9 cellular contexts compared by ENCODE assay signal in the genomic region with DNA sequence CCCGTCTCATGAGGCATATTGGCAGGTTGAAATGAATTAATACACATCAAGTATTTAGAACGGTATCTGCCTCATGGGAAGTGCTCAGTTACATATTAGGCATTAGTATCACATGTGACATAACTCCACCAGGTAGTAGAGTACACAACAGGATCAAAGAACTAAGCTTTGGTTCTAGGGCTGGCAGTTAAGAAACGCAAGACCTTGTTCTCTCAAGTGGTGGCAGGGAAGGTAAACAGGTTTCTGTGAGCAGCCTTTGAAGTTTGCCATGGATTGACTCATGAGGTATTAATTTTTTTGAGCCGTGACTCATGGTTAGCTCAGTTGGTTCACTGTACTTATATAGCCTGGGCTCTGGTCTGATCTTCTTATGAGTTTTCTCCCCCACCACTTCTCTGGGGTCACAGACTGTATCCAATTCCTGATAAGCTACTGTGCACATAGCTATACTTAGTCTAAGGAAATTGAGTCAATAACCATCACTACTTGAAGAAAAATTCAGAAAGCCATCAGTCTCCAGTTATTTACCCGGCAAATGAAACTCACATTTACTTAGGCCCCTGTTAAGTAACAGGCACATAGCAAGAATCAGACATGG.
DNase-seq lines count a peak whose midpoint lies in the region; ATAC-seq and TF ChIP-seq lines count a peak whose summit lies in the region.
"Had no signal": no experiment of that assay in that cellular context is flagged by ENCODE, and none has a peak within 500 bp of the region (broad histone marks: within the 10 kb centered on the region; RNA-seq: fewer than 3 reads in every experiment).

No MANE protein-coding gene starts in this region.

- H3K4me1 ChIP-seq in CD4-positive, alpha-beta memory T cell (ENCODE audit: insufficient read depth, low read length) = peaks cover 13% of the 10 kb centered on the region
- no peaks in the 10 kb centered on the region for H3K4me1 ChIP-seq in left lung

- CTCF ChIA-PET in CD4-positive, alpha-beta memory T cell (lab: Charles Lee; ENCODE audit: partially characterized antibody) = interaction anchor here (1.0 to 1.4 kb wide), 4 partner anchors 10 to 85 kb away, joined by 4 to 7 read pairs (median 4); no protein-coding TSS in a partner anchor
- CTCF ChIA-PET in activated naive CD4-positive, alpha-beta T cell treated with anti-CD3 and anti-CD28 coated beads, Interleukin-2, amount 10 ng/mL, durations not matched to agents 7 days and 5 days (lab: Charles Lee) = interaction anchor here (0.6 kb wide), 2 partner anchors 118 to 356 kb away, joined by 3 read pairs; no protein-coding TSS in a partner anchor

- H3K27ac Mint-ChIP-seq in CD4-positive, alpha-beta memory T cell = peak overlapping the region in 4 of 7 donors; percentile 19 to 49 (median 33)
- no peak overlapping the region for H3K27ac Mint-ChIP-seq in activated naive CD4-positive, alpha-beta T cell treated with anti-CD3 and anti-CD28 coated beads, Interleukin-2, amount 10 ng/mL, durations not matched to agents 7 days and 5 days

- no peaks in the 10 kb centered on the region for H3K27me3 Mint-ChIP-seq in CD4-positive, alpha-beta memory T cell
- no peaks in the 10 kb centered on the region for H3K27me3 Mint-ChIP-seq in activated naive CD4-positive, alpha-beta T cell treated with anti-CD3 and anti-CD28 coated beads, Interleukin-2, amount 10 ng/mL, durations not matched to agents 7 days and 5 days

- no peak overlapping the region for H3K4me3 ChIP-seq in CD4-positive, alpha-beta memory T cell (ENCODE audit: low read length in 2 of 2)
- no peak overlapping the region for H3K4me3 ChIP-seq in left lung

- H3K4me3 Mint-ChIP-seq in CD4-positive, alpha-beta memory T cell = no peak overlapping the region
- H3K4me3 Mint-ChIP-seq in activated naive CD4-positive, alpha-beta T cell treated with anti-CD3 and anti-CD28 coated beads, Interleukin-2, amount 10 ng/mL, durations not matched to agents 7 days and 5 days = no peak overlapping the region

- intact Hi-C loops in CD4-positive, alpha-beta memory T cell (cut with micrococcal nuclease) = loop anchor here (5.0 kb wide), 3 partner anchors 85 to 165 kb away; a partner anchor contains a TSS
- intact Hi-C loops in left lung (cut with DNase I) = no loop called here

- H3K4me1 Mint-ChIP-seq in CD4-positive, alpha-beta memory T cell = peaks cover 11 to 21% (median 15%) of the 10 kb centered on the region in 4 donors
- H3K4me1 Mint-ChIP-seq in activated naive CD4-positive, alpha-beta T cell treated with anti-CD3 and anti-CD28 coated beads, Interleukin-2, amount 10 ng/mL, durations not matched to agents 7 days and 5 days = peaks cover 14% of the 10 kb centered on the region

- POLR2A ChIA-PET in CD4-positive, alpha-beta memory T cell (lab: Charles Lee; ENCODE audit: partially characterized antibody) = interaction anchor here (0.8 to 1.8 kb wide), 4 partner anchors 85 to 163 kb away, joined by 4 to 11 read pairs (median 4); a partner anchor contains a TSS

- no peak for TF ChIP-seq CTCF in left lung (IDR thresholded peaks at IDR 0.05)

- H3K9me3 ChIP-seq in CD4-positive, alpha-beta memory T cell (ENCODE audit: control insufficient read depth in 1 of 2, low read length in 2 of 2) = no peaks in the 10 kb centered on the region
- H3K9me3 ChIP-seq in left lung = no peaks in the 10 kb centered on the region

- H3K36me3 ChIP-seq in CD4-positive, alpha-beta memory T cell (ENCODE audit: insufficient read depth, low read length) = no peaks in the 10 kb centered on the region
- no peaks in the 10 kb centered on the region for H3K36me3 ChIP-seq in left lung

- H3K27me3 ChIP-seq in CD4-positive, alpha-beta memory T cell (ENCODE audit: insufficient read depth, low read length) = no peaks in the 10 kb centered on the region
- H3K27me3 ChIP-seq in left lung = no peaks in the 10 kb centered on the region

- ATAC-seq in left lung (peak; percentile 95), HG02973 (IDR thresholded peaks at IDR 0.05; ENCODE audit: unreplicated experiment) (no peak), GM21717 (IDR thresholded peaks at IDR 0.05; ENCODE audit: unreplicated experiment) (no peak)

- H3K9me3 Mint-ChIP-seq in CD4-positive, alpha-beta memory T cell = peaks cover 0 to 3% (median 0%) of the 10 kb centered on the region in 8 donors
- peaks cover 4% of the 10 kb centered on the region for H3K9me3 Mint-ChIP-seq in activated naive CD4-positive, alpha-beta T cell treated with anti-CD3 and anti-CD28 coated beads, Interleukin-2, amount 10 ng/mL, durations not matched to agents 7 days and 5 days

- H3K27ac ChIP-seq in CD4-positive, alpha-beta memory T cell (ENCODE audit: low read depth, low read length) = no peak overlapping the region
- peak overlapping the region in 1 of 2 donors; percentile 45 for H3K27ac ChIP-seq in left lung

- H3K36me3 Mint-ChIP-seq in CD4-positive, alpha-beta memory T cell = no peaks in the 10 kb centered on the region
- peaks cover 2% of the 10 kb centered on the region for H3K36me3 Mint-ChIP-seq in activated naive CD4-positive, alpha-beta T cell treated with anti-CD3 and anti-CD28 coated beads, Interleukin-2, amount 10 ng/mL, durations not matched to agents 7 days and 5 days

- DNase-seq in CD4-positive, alpha-beta memory T cell = peak; percentile 47 to 68 (median 59)
- DNase-seq in HPDE6-E6E7 (ENCODE audit: extremely low spot score) (peak; percentile 38), left lung (no peak), NCI-H2029 (lab: John Stamatoyannopoulos, UW) (no peak), NCI-H1436 (lab: John Stamatoyannopoulos, UW) (no peak)
- peak; percentile 44 for DNase-seq in activated naive CD4-positive, alpha-beta T cell treated with anti-CD3 and anti-CD28 coated beads, Interleukin-2, amount 10 ng/mL, durations not matched to agents 7 days and 5 days
- DNase-seq: NCI-H69 had no signal

Comparison
In these comparisons a context has a peak if more than half of its experiments do, and no peak if none do; other contexts are left out.
1. DNase-seq: peak in CD4-positive, alpha-beta memory T cell (5 of 5), HPDE6-E6E7 (single experiment) and activated naive CD4-positive, alpha-beta T cell treated with anti-CD3 and anti-CD28 coated beads, Interleukin-2, amount 10 ng/mL, durations not matched to agents 7 days and 5 days (single experiment); none in left lung (0 of 2), NCI-H2029 (single experiment) and NCI-H1436 (single experiment).